12 cellular contexts compared by ENCODE assay signal in the genomic region with DNA sequence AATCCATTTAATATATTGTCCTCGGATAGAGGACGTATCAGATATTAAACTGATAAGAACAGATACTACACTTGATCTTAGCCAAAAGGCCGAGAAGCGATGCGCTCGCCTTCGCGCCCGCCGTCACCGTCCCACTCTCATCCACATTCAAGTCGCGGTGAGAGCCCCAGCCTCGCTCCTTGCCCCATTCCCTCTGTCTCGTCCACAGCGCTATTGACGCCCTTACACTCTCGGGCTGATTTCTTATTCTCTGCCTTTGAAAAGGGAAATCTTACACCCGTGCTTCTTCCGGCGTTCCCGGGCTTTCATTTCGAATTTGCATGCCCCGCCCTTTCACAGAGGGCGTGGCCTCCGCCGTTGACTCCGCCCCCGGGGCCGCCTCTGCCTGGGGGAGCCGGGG. TPM values are rescaled to one million over a fixed set of nuclear protein-coding genes. Genes with fewer than 3 reads are reported as not detected.
DNase-seq lines count a peak whose midpoint lies in the region; ATAC-seq and TF ChIP-seq lines count a peak whose summit lies in the region.
"Not testable (repeated sequence)": the region's sequence is repeated elsewhere in the genome, so short reads cannot be mapped to it uniquely, and the experiment has no call there.
"Had no signal": no experiment of that assay in that cellular context is flagged by ENCODE, and none has a peak within 500 bp of the region (broad histone marks: within the 10 kb centered on the region; RNA-seq: fewer than 3 reads in every experiment).

A gene (minus strand): TSS at position 101 of the 400 bp plus-strand sequence.

- H3K79me2 ChIP-seq in HCT116 (ENCODE audit: insufficient read depth, low read length) = not testable (repeated sequence)

- TF ChIP-seq CTCF in HCT116 (IDR thresholded peaks at IDR 0.05 in 2 of 3, conservative IDR thresholded peaks at IDR 0.05 in 1 of 3; ENCODE audit: borderline replicate concordance in 1 of 3, insufficient read depth in 1 of 3, low read depth in 2 of 3, low read length in 2 of 3); chondrocyte (IDR thresholded peaks at IDR 0.05); heart right ventricle (IDR thresholded peaks at IDR 0.05): not testable (repeated sequence)

- not testable (repeated sequence) for BruUV-seq in HCT116 (replicated peaks; lab: Mats Ljungman, UMichigan)

- not testable (repeated sequence) for H3K36me3 Mint-ChIP-seq in activated CD4-positive, alpha-beta T cell treated with anti-CD3 and anti-CD28 coated beads for 36 hours (ENCODE audit: low read depth); activated T-cell treated with anti-CD3 and anti-CD28 coated beads, Interleukin-2, amount 50 U/mL, for 72 hours (ENCODE audit: insufficient read depth in 2 of 2); chondrocyte (ENCODE audit: low read depth)

- H3K4me3 ChIP-seq in HCT116 (replicated peaks in 1 of 2; ENCODE audit: low read depth in 1 of 2, low read length in 2 of 2); heart right ventricle: not testable (repeated sequence)

- not testable (repeated sequence) for H3K9me3 Mint-ChIP-seq in activated CD4-positive, alpha-beta T cell treated with anti-CD3 and anti-CD28 coated beads for 36 hours (ENCODE audit: low read depth); activated T-cell treated with anti-CD3 and anti-CD28 coated beads, Interleukin-2, amount 50 U/mL, for 72 hours; chondrocyte (ENCODE audit: low read depth)

- H3K27me3 ChIP-seq in HCT116 (ENCODE audit: insufficient read depth, low read length); heart right ventricle: not testable (repeated sequence)

- not testable (repeated sequence) for H3K4me1 Mint-ChIP-seq in activated CD4-positive, alpha-beta T cell treated with anti-CD3 and anti-CD28 coated beads for 36 hours; activated T-cell treated with anti-CD3 and anti-CD28 coated beads, Interleukin-2, amount 50 U/mL, for 72 hours (ENCODE audit: low read depth); chondrocyte (ENCODE audit: low read depth)

- not testable (repeated sequence) for H3K4me1 ChIP-seq in HCT116 (ENCODE audit: control insufficient read depth in 1 of 2, insufficient read depth in 2 of 2, low read length in 2 of 2); heart right ventricle

- intact Hi-C loops in HCT116 (cut with micrococcal nuclease); activated CD4-positive, alpha-beta T cell treated with anti-CD3 and anti-CD28 coated beads for 36 hours (cut with DNase I, micrococcal nuclease); heart right ventricle (cut with DNase I); posterior vena cava (cut with DNase I): not testable (repeated sequence)

- TF ChIP-seq POLR2A in HCT116 (IDR thresholded peaks at IDR 0.05; ENCODE audit: borderline replicate concordance, extremely low read depth, insufficient read depth, insufficient read length) = not testable (repeated sequence)

- H2AFZ ChIP-seq in HCT116 (ENCODE audit: low read depth, low read length, poor library complexity, severe bottlenecking) = not testable (repeated sequence)

- H3K4me3 Mint-ChIP-seq in activated CD4-positive, alpha-beta T cell treated with anti-CD3 and anti-CD28 coated beads for 36 hours; activated T-cell treated with anti-CD3 and anti-CD28 coated beads, Interleukin-2, amount 50 U/mL, for 72 hours; chondrocyte (ENCODE audit: unreplicated experiment): not testable (repeated sequence)

- RAD21 ChIA-PET in HCT116 (lab: Charles Lee; ENCODE audit: low non-redundant PET in 1 of 2, low total read pairs in 2 of 2, uncharacterized antibody in 2 of 2, unreplicated experiment in 2 of 2) = not testable (repeated sequence)

- H3K4me2 ChIP-seq in HCT116 (ENCODE audit: low read length) = not testable (repeated sequence)

- H3K36me3 ChIP-seq in HCT116 (ENCODE audit: control insufficient read depth in 1 of 2, insufficient read depth in 2 of 2, low read length in 2 of 2); heart right ventricle: not testable (repeated sequence)

- H3K27me3 Mint-ChIP-seq in activated CD4-positive, alpha-beta T cell treated with anti-CD3 and anti-CD28 coated beads for 36 hours; activated T-cell treated with anti-CD3 and anti-CD28 coated beads, Interleukin-2, amount 50 U/mL, for 72 hours (ENCODE audit: low read depth); chondrocyte (ENCODE audit: low read depth): not testable (repeated sequence)

- TF ChIP-seq RAD21 in HCT116 (IDR thresholded peaks at IDR 0.05; ENCODE audit: low read depth) = not testable (repeated sequence)

- not testable (repeated sequence) for H4K20me1 ChIP-seq in HCT116 (ENCODE audit: insufficient read depth)

- WGBS in heart right ventricle, 2 donors = no CpG with 5 or more reads among the region's 31 CpGs

- DNase-seq in HCT116 (ENCODE audit: low read depth, low spot score); activated CD4-positive, alpha-beta T cell treated with anti-CD3 and anti-CD28 coated beads for 36 hours; activated T-cell treated with anti-CD3 and anti-CD28 coated beads, Interleukin-2, amount 50 U/mL, for 72 hours; chondrocyte (ENCODE audit: low spot score); heart right ventricle; mesenteric fat pad (ENCODE audit: low spot score); posterior vena cava (ENCODE audit: low spot score): not testable (repeated sequence)

- not testable (repeated sequence) for H3K27ac ChIP-seq in HCT116 (ENCODE audit: low read depth, low read length); heart right ventricle

- not testable (repeated sequence) for ATAC-seq in HCT116; activated CD4-positive, alpha-beta T cell treated with anti-CD3 and anti-CD28 coated beads for 36 hours; activated T-cell treated with anti-CD3 and anti-CD28 coated beads, Interleukin-2, amount 50 U/mL, for 72 hours (replicated peaks in 1 of 2); heart right ventricle

- POLR2A ChIA-PET in HCT116 (lab: Charles Lee) = not testable (repeated sequence)
- POLR2A ChIA-PET in activated CD4-positive, alpha-beta T cell treated with anti-CD3 and anti-CD28 coated beads for 36 hours (lab: Charles Lee) = interaction anchor here (0.6 kb wide), 1 partner anchor 128 kb away, joined by 3 read pairs; no protein-coding TSS in a partner anchor

- not testable (repeated sequence) for H3K9ac ChIP-seq in HCT116 (ENCODE audit: low read length)

- CTCF ChIA-PET in HCT116 (lab: Charles Lee); activated CD4-positive, alpha-beta T cell treated with anti-CD3 and anti-CD28 coated beads for 36 hours (lab: Charles Lee): not testable (repeated sequence)

- not testable (repeated sequence) for H3K9me2 ChIP-seq in HCT116 (ENCODE audit: insufficient read depth)

- H3K9me3 ChIP-seq in HCT116 (ENCODE audit: control insufficient read depth in 1 of 2, insufficient read depth in 1 of 2, low read depth in 1 of 2, low read length in 2 of 2); heart right ventricle: not testable (repeated sequence)

- not testable (repeated sequence) for H3K27ac Mint-ChIP-seq in activated CD4-positive, alpha-beta T cell treated with anti-CD3 and anti-CD28 coated beads for 36 hours; activated T-cell treated with anti-CD3 and anti-CD28 coated beads, Interleukin-2, amount 50 U/mL, for 72 hours; chondrocyte (ENCODE audit: unreplicated experiment)

RNA-seq across cellular contexts. Expression of the gene that starts here (rescaled TPM):
- total RNA-seq in HCT116 (2021; ENCODE audit: unreplicated experiment) (5,800 TPM), chondrocyte (2,934 to 3,390 TPM (median 3,124 TPM) in 3 replicates), heart right ventricle (1,000 to 10,000 TPM in 8 of 10 donors, 100 to 1,000 TPM in 2; 802 to 4,475 (median 3,039) TPM), mesenteric fat pad (7,388 TPM), posterior vena cava (over 10,000 TPM; 14,833 to 15,009 TPM)
- not detected in 2 replicates for polyA plus RNA-seq in HCT116 (2012)
- 1,000 to 10,000 TPM; 2,288 to 7,298 TPM for total RNA-seq in activated CD4-positive, alpha-beta T cell treated with anti-CD3 and anti-CD28 coated beads for 36 hours
- total RNA-seq in activated T-cell treated with anti-CD3 and anti-CD28 coated beads, Interleukin-2, amount 50 U/mL, for 72 hours = 1,000 to 10,000 TPM; 4,759 to 5,082 TPM
- polyA plus RNA-seq in heart right ventricle = not detected
- total RNA-seq: breast epithelium, liver, testis had no signal
- polyA plus RNA-seq: AG04450, BJ had no signal
